ENCODE assay signal across 36 cellular contexts in genomic region chr20:60187683-60188082, GRCh38.
"Had no signal": no experiment of that assay in that cellular context is flagged by ENCODE, and none has a peak within 500 bp of the region (broad histone marks: within the 10 kb centered on the region; RNA-seq: fewer than 3 reads in every experiment).

No MANE protein-coding gene starts in this region.

- H3K4me3 ChIP-seq: MG63 had no signal

- DNase-seq: Karpas-422, Kasumi-1, MG63, MM.1S, MV-4-11, NCI-H1048, NCI-H1092, NCI-H1092 treated with DMSO at 0.1 percent for 48 hours, NCI-H1105, NCI-H1105 treated with DMSO at 0.1 percent for 48 hours, NCI-H1417, NCI-H1417 treated with DMSO at 0.1 percent for 48 hours, NCI-H1436, NCI-H1436 treated with DMSO at 0.1 percent for 48 hours, NCI-H146, NCI-H1694, NCI-H1694 treated with DMSO at 0.1 percent for 48 hours, NCI-H187, NCI-H187 treated with DMSO at 0.1 percent for 48 hours, NCI-H1930, NCI-H2029, NCI-H2029 treated with DMSO at 0.1 percent for 48 hours, NCI-H2081, NCI-H2081 treated with DMSO at 0.1 percent for 48 hours, NCI-H2107, NCI-H2171, NCI-H2171 treated with DMSO at 0.1 percent for 48 hours, NCI-H2227 treated with DMSO at 0.1 percent for 48 hours, NCI-H226, NCI-H345, NCI-H446, NCI-H446 treated with DMSO at 0.1 percent for 48 hours, NCI-H510A, NCI-H510A treated with DMSO at 0.1 percent for 48 hours, NCI-H524, NCI-H524 treated with DMSO at 0.1 percent for 48 hours had no signal

- H3K9me3 ChIP-seq: MG63 had no signal

- H3K27me3 ChIP-seq: MG63 had no signal

- H3K36me3 ChIP-seq: MG63 had no signal
